1 cellular context compared by ENCODE assay signal in genomic region chr4:6534050-6534449, GRCh38.
TF ChIP-seq lines count a peak whose summit lies in the region.

No MANE protein-coding gene starts in this region.

TF ChIP-seq in HepG2, 621 proteins besides CTCF, POLR2A, EP300 and RAD21 (continued from another document):
- TF ChIP-seq ZNF646 (CRISPR knock-in tag; IDR thresholded peaks at IDR 0.05) (peak; percentile 79), FOXP4 (CRISPR knock-in tag; IDR thresholded peaks at IDR 0.05) (no peak), ZNF142 (CRISPR knock-in tag; IDR thresholded peaks at IDR 0.05) (no peak), ZNF282 (IDR thresholded peaks at IDR 0.05; ENCODE audit: partially characterized antibody) (peak; percentile 35), SP1 (IDR thresholded peaks at IDR 0.05) (peak; percentile 62; the same call in 1 of the 2 replicates), SP1 (CRISPR knock-in tag; IDR thresholded peaks at IDR 0.05) (no peak), GMEB1 (CRISPR knock-in tag; IDR thresholded peaks at IDR 0.05; ENCODE audit: borderline replicate concordance) (no peak), ZNF746 (CRISPR knock-in tag; IDR thresholded peaks at IDR 0.05) (no peak), NCOA1 (CRISPR knock-in tag; IDR thresholded peaks at IDR 0.05) (no peak), ZNF704 (CRISPR knock-in tag; IDR thresholded peaks at IDR 0.05; ENCODE audit: borderline replicate concordance) (no peak), ZBTB7B (CRISPR knock-in tag; IDR thresholded peaks at IDR 0.05) (no peak), MAZ (IDR thresholded peaks at IDR 0.05; ENCODE audit: borderline replicate concordance, low read depth, low read length) (no peak), MAZ (CRISPR knock-in tag; IDR thresholded peaks at IDR 0.05; ENCODE audit: low read depth) (no peak), ZNF207 (IDR thresholded peaks at IDR 0.05; ENCODE audit: borderline replicate concordance) (peak; percentile 14; the same call in 1 of the 2 replicates), MXD1 (CRISPR knock-in tag; IDR thresholded peaks at IDR 0.05) (no peak), LCORL (IDR thresholded peaks at IDR 0.05) (peak; percentile 16; the same call in 1 of the 2 replicates), LCORL (CRISPR knock-in tag; IDR thresholded peaks at IDR 0.05) (no peak), HOMEZ (CRISPR knock-in tag; IDR thresholded peaks at IDR 0.05; ENCODE audit: low read depth) (no peak)
